Comparison of ENCODE assay signal across 7 cellular contexts in genomic region chr3:124666067-124666466, GRCh38.
"Had no signal": no experiment of that assay in that cellular context is flagged by ENCODE, and none has a peak within 500 bp of the region (broad histone marks: within the 10 kb centered on the region; RNA-seq: fewer than 3 reads in every experiment).

No MANE protein-coding gene starts in this region.

- H2AFZ ChIP-seq: GM23248 had no signal

- H3K4me3 Mint-ChIP-seq: HFFc6 had no signal

- H3K9ac ChIP-seq: GM23248 had no signal

- H3K4me3 ChIP-seq: GM23248, HAP-1 had no signal

- H3K27ac ChIP-seq: GM23248 had no signal

- H3K27ac Mint-ChIP-seq: HFFc6 had no signal

- ATAC-seq: HCT116 had no signal

- H3K36me3 ChIP-seq: HAP-1 had no signal

- H3K9me3 Mint-ChIP-seq: HFFc6 had no signal

- DNase-seq: GM23248, GOT3, H7, HFFc6, IMR-90 had no signal

- H3K4me1 ChIP-seq: HAP-1 had no signal

- H3K9me3 ChIP-seq: HAP-1 had no signal
